Comparison of ENCODE assay signal across 11 cellular contexts in genomic region chr13:94233401-94233800, GRCh38.
DNase-seq lines count a peak whose midpoint lies in the region; ATAC-seq, FAIRE-seq and TF ChIP-seq lines count a peak whose summit lies in the region.
"Had no signal": no experiment of that assay in that cellular context is flagged by ENCODE, and none has a peak within 500 bp of the region (broad histone marks: within the 10 kb centered on the region; RNA-seq: fewer than 3 reads in every experiment).

No MANE protein-coding gene starts in this region.

- H3K4me1 ChIP-seq in pancreas: no peaks in the 10 kb centered on the region

- H3K27me3 ChIP-seq in pancreas: no peaks in the 10 kb centered on the region

- POLR2A ChIA-PET in RWPE1 (lab: Yijun Ruan, JAX; ENCODE audit: low non-redundant PET): no interaction called here

- intact Hi-C loops in pancreas (cut with DNase I): no loop called here

- H3K27ac ChIP-seq in RWPE1 (no peak overlapping the region), pancreas (no peak overlapping the region)

- TF ChIP-seq CTCF in RWPE1 (conservative IDR thresholded peaks at IDR 0.05; ENCODE audit: low read depth): no peak
- no peak for TF ChIP-seq CTCF in fibroblast of the aortic adventitia (IDR thresholded peaks at IDR 0.05; ENCODE audit: insufficient read depth, low read length)
- no peak for TF ChIP-seq CTCF in pancreas (IDR thresholded peaks at IDR 0.05)

- no peaks in the 10 kb centered on the region for H3K9me3 ChIP-seq in pancreas

- CTCF ChIA-PET in RWPE1 (lab: Yijun Ruan, JAX): no interaction called here

- in situ Hi-C loops in Caki2 (cut with HindIII; ENCODE audit: low pct_unique_long_range_greater_than_20kb, low sequenced_read_pairs): no loop called here

- H3K36me3 ChIP-seq in pancreas: no peaks in the 10 kb centered on the region

- ATAC-seq in pancreas (peak in 3 of 4 donors; percentile 32 to 52 (median 34)), GM18517 (IDR thresholded peaks at IDR 0.05; ENCODE audit: unreplicated experiment) (no peak)

- no peak overlapping the region for H3K4me3 ChIP-seq in fibroblast of the aortic adventitia (ENCODE audit: low read depth, low read length)
- H3K4me3 ChIP-seq in pancreas: no peak overlapping the region
- H3K4me3 ChIP-seq: lung had no signal

- WGBS in pancreas, 2 donors: 66 to 71% methylated on average over 5 of the region's 5 CpGs

- FAIRE-seq in pancreas (lab: Jason Lieb, UNC): no peak

- DNase-seq in Caki2 (ENCODE audit: low read depth) (peak; percentile 61), RWPE1 (ENCODE audit: low spot score) (peak; percentile 64), fibroblast of the aortic adventitia (ENCODE audit: low read depth) (peak; percentile 95), pancreas (no peak), DMS114 treated with DMSO at 0.1 percent for 48 hours (lab: John Stamatoyannopoulos, UW; ENCODE audit: unreplicated experiment) (no peak), SHP77 treated with DMSO at 0.1 percent for 48 hours (lab: John Stamatoyannopoulos, UW) (no peak)
- no peak for DNase-seq in effector CD4-positive, alpha-beta T cell
- DNase-seq: activated CD4-positive, alpha-beta memory T cell treated with anti-CD3 and anti-CD28 coated beads for 36 hours; cerebellar nuclear complex had no signal

Comparison
In these comparisons a context has a peak if more than half of its experiments do, and no peak if none do; other contexts are left out.
1. DNase-seq: peak in Caki2 (single experiment), RWPE1 (single experiment) and fibroblast of the aortic adventitia (single experiment); none in pancreas (0 of 6), DMS114 treated with DMSO at 0.1 percent for 48 hours (single experiment), SHP77 treated with DMSO at 0.1 percent for 48 hours (single experiment) and effector CD4-positive, alpha-beta T cell (single experiment).